In genomic region chr7:105493196-105493927, GRCh38 we compare ENCODE assay signal across 20 cellular contexts. TPM values are rescaled to one million over a fixed set of nuclear protein-coding genes. Genes with fewer than 3 reads are reported as not detected.
DNase-seq lines count a peak whose midpoint lies in the region; ATAC-seq and TF ChIP-seq lines count a peak whose summit lies in the region.
"Had no signal": no experiment of that assay in that cellular context is flagged by ENCODE, and none has a peak within 500 bp of the region (broad histone marks: within the 10 kb centered on the region; RNA-seq: fewer than 3 reads in every experiment).

No MANE protein-coding gene starts in this region.

- no peaks in the 10 kb centered on the region for H3K9me2 ChIP-seq in GM23248 (ENCODE audit: insufficient read depth)

- H3K27me3 ChIP-seq in GM23248 (replicated peaks; ENCODE audit: insufficient read depth) (no peaks in the 10 kb centered on the region), esophagus muscularis mucosa (no peaks in the 10 kb centered on the region)
- H3K27me3 ChIP-seq: heart right ventricle had no signal

- H2AFZ ChIP-seq in GM23248 = no peak overlapping the region

- H3K27ac Mint-ChIP-seq in WTC11 (peak overlapping the region; percentile 50), progenitor cell of endocrine pancreas (peak overlapping the region; percentile 51)
- H3K27ac Mint-ChIP-seq: activated naive CD4-positive, alpha-beta T cell treated with anti-CD3 and anti-CD28 coated beads, Interleukin-2, amount 50 U/mL, for 72 hours; CD4-positive, alpha-beta T cell; stimulated activated naive B cell treated with anti-CD40 and anti-IgM and Interleukin-4, amounts not matched to agents 10 μg/mL and 1 μg/mL and 100 μg/mL, for 72 hours had no signal

- H3K27ac ChIP-seq in GM23248 (peak overlapping the region; percentile 62; the same call in 1 of the 2 replicates), esophagus muscularis mucosa (replicated peaks in 1 of 4) (peak overlapping the region; percentile 59 to 73 (median 70))
- H3K27ac ChIP-seq: heart right ventricle, psoas muscle had no signal

- intact Hi-C loops in esophagus muscularis mucosa (cut with DNase I) = no loop called here

- no peak for ATAC-seq in WTC11
- ATAC-seq: activated naive CD4-positive, alpha-beta T cell treated with anti-CD3 and anti-CD28 coated beads, Interleukin-2, amount 50 U/mL, for 72 hours; effector memory CD8-positive, alpha-beta T cell; heart right ventricle; left lobe of liver; stimulated activated naive B cell treated with anti-CD40 and anti-IgM and Interleukin-4, amounts not matched to agents 10 μg/mL and 1 μg/mL and 100 μg/mL, for 72 hours had no signal

- peaks cover 25% of the 10 kb centered on the region for H3K36me3 Mint-ChIP-seq in WTC11
- peaks cover 11% of the 10 kb centered on the region for H3K36me3 Mint-ChIP-seq in progenitor cell of endocrine pancreas (ENCODE audit: insufficient read depth)
- H3K36me3 Mint-ChIP-seq: activated naive CD4-positive, alpha-beta T cell treated with anti-CD3 and anti-CD28 coated beads, Interleukin-2, amount 50 U/mL, for 72 hours had no signal

- H3K79me2 ChIP-seq in GM23248 (ENCODE audit: insufficient read depth) = no peaks in the 10 kb centered on the region

- peak overlapping the region; percentile 5 for H3K4me2 ChIP-seq in GM23248 (ENCODE audit: unreplicated experiment)
- H3K4me2 ChIP-seq: smooth muscle cell had no signal

- H3K9me3 Mint-ChIP-seq in WTC11 (no peaks in the 10 kb centered on the region), progenitor cell of endocrine pancreas (ENCODE audit: low read depth) (no peaks in the 10 kb centered on the region)
- H3K9me3 Mint-ChIP-seq: activated naive CD4-positive, alpha-beta T cell treated with anti-CD3 and anti-CD28 coated beads, Interleukin-2, amount 50 U/mL, for 72 hours; CD4-positive, alpha-beta T cell; effector memory CD8-positive, alpha-beta T cell; neural crest cell; stimulated activated naive B cell treated with anti-CD40 and anti-IgM and Interleukin-4, amounts not matched to agents 10 μg/mL and 1 μg/mL and 100 μg/mL, for 72 hours had no signal

- TF ChIP-seq POLR2A in esophagus muscularis mucosa (IDR thresholded peaks at IDR 0.05; ENCODE audit: low read depth) = no peak

- POLR2A ChIA-PET in WTC11 (lab: Charles Lee) = no interaction called here

- 95 to 98% methylated on average over 7 of the region's 7 CpGs for WGBS in GM23248 (ENCODE audit: low coverage in 1 of 2, low lambda C conversion rate in 2 of 2, missing lambda C conversion rate in 2 of 2), 2 experiments
- 43% methylated on average over 7 of the region's 7 CpGs for WGBS in esophagus muscularis mucosa

- H3F3A ChIP-seq in GM23248 (ENCODE audit: insufficient read depth) = peaks cover 42% of the 10 kb centered on the region

- H4K20me1 ChIP-seq in GM23248 (ENCODE audit: insufficient read depth) = no peaks in the 10 kb centered on the region

- H3K36me3 ChIP-seq in GM23248 (ENCODE audit: low read depth) = no peaks in the 10 kb centered on the region
- H3K36me3 ChIP-seq in esophagus muscularis mucosa = peaks cover 0 to 3% (median 0%) of the 10 kb centered on the region in 4 donors

- H3K4me1 Mint-ChIP-seq in WTC11 (no peaks in the 10 kb centered on the region), progenitor cell of endocrine pancreas (ENCODE audit: low read depth) (peaks cover 46% of the 10 kb centered on the region)
- H3K4me1 Mint-ChIP-seq: neural crest cell; stimulated activated naive B cell treated with anti-CD40 and anti-IgM and Interleukin-4, amounts not matched to agents 10 μg/mL and 1 μg/mL and 100 μg/mL, for 72 hours had no signal

- TF ChIP-seq CTCF in WTC11 (IDR thresholded peaks at IDR 0.05) = no peak
- no peak for TF ChIP-seq CTCF in esophagus muscularis mucosa (IDR thresholded peaks at IDR 0.05)
- TF ChIP-seq CTCF in progenitor cell of endocrine pancreas (IDR thresholded peaks at IDR 0.05; ENCODE audit: unreplicated experiment) = no peak

- DNase-seq in GM23248 = peak; percentile 7
- DNase-seq in WTC11 (ENCODE audit: low spot score) = no peak
- DNase-seq in esophagus muscularis mucosa (ENCODE audit: extremely low spot score) = no peak
- no peak for DNase-seq in progenitor cell of endocrine pancreas (ENCODE audit: low spot score, unreplicated experiment)
- DNase-seq in stimulated activated CD4-positive, alpha-beta T cell treated with anti-CD3 and anti-CD28 coated beads, Interleukin-1b, Interleukin-23, amount 100 ng/mL, for 48 hours = no peak
- DNase-seq in SIG-M5 (lab: John Stamatoyannopoulos, UW) = no peak
- DNase-seq in NCI-H1930 (lab: John Stamatoyannopoulos, UW) = no peak
- no peak for DNase-seq in AG20443 (ENCODE audit: low spot score)
- DNase-seq: CD4-positive, alpha-beta T cell; DMS 273 treated with DMSO at 0.1 percent for 48 hours; effector memory CD8-positive, alpha-beta T cell; heart right ventricle; NCI-H187; psoas muscle; stimulated activated CD4-positive, alpha-beta T cell treated with anti-CD3 and anti-CD28 coated beads, Interleukin-2, amount 100 ng/mL, for 48 hours; stimulated activated naive B cell treated with anti-CD40 and anti-IgM and Interleukin-4, amounts not matched to agents 10 μg/mL and 1 μg/mL and 100 μg/mL, for 72 hours had no signal

- in situ Hi-C loops in GM23248 (cut with MboI) = no loop called here

- H3K4me3 ChIP-seq in GM23248 = no peak overlapping the region
- H3K4me3 ChIP-seq in esophagus muscularis mucosa = peak overlapping the region; percentile 2 to 34 (median 22)
- H3K4me3 ChIP-seq: heart right ventricle, psoas muscle, smooth muscle cell had no signal

- H3K4me3 Mint-ChIP-seq in WTC11 (no peak overlapping the region), progenitor cell of endocrine pancreas (ENCODE audit: low read depth) (no peak overlapping the region)
- H3K4me3 Mint-ChIP-seq: CD4-positive, alpha-beta T cell; effector memory CD8-positive, alpha-beta T cell; neural crest cell; stimulated activated naive B cell treated with anti-CD40 and anti-IgM and Interleukin-4, amounts not matched to agents 10 μg/mL and 1 μg/mL and 100 μg/mL, for 72 hours had no signal

- CTCF ChIA-PET in WTC11 (lab: Charles Lee) = no interaction called here

- TF ChIP-seq EP300 in esophagus muscularis mucosa (IDR thresholded peaks at IDR 0.05) = no peak

- H3K9ac ChIP-seq in GM23248 = 0 out of 2 replicates have a peak overlapping the region, but pooled peaks have one; percentile 2

- H3K27me3 Mint-ChIP-seq in WTC11 (ENCODE audit: low read depth) (no peaks in the 10 kb centered on the region), progenitor cell of endocrine pancreas (no peaks in the 10 kb centered on the region)
- H3K27me3 Mint-ChIP-seq: CD4-positive, alpha-beta T cell; effector memory CD8-positive, alpha-beta T cell; stimulated activated naive B cell treated with anti-CD40 and anti-IgM and Interleukin-4, amounts not matched to agents 10 μg/mL and 1 μg/mL and 100 μg/mL, for 72 hours had no signal

- H3K9me3 ChIP-seq in GM23248 (ENCODE audit: low read depth) (no peaks in the 10 kb centered on the region), esophagus muscularis mucosa (no peaks in the 10 kb centered on the region)
- H3K9me3 ChIP-seq: heart right ventricle, psoas muscle had no signal

- H3K4me1 ChIP-seq in GM23248 (ENCODE audit: insufficient read depth) (peaks cover 39% of the 10 kb centered on the region), esophagus muscularis mucosa (peaks cover 0 to 20% (median 15%) of the 10 kb centered on the region in 4 donors)
- H3K4me1 ChIP-seq: psoas muscle had no signal

TF ChIP-seq in WTC11, 78 proteins besides CTCF, POLR2A, EP300 and RAD21 (continues in another document):
- no peak for TF ChIP-seq ESRRA (CRISPR knock-in tag; IDR thresholded peaks at IDR 0.05; ENCODE audit: borderline replicate concordance)
- TF ChIP-seq MYBL2 (CRISPR knock-in tag; IDR thresholded peaks at IDR 0.05) = no peak
- no peak for TF ChIP-seq JAZF1 (CRISPR knock-in tag; IDR thresholded peaks at IDR 0.05)
- TF ChIP-seq E2F4 (CRISPR knock-in tag; IDR thresholded peaks at IDR 0.05; ENCODE audit: borderline replicate concordance, low read depth) = no peak
- no peak for TF ChIP-seq ZBTB21 (CRISPR knock-in tag; IDR thresholded peaks at IDR 0.05; ENCODE audit: borderline replicate concordance)
- no peak for TF ChIP-seq ZNF416 (CRISPR knock-in tag; IDR thresholded peaks at IDR 0.05)
- no peak for TF ChIP-seq USF2 (CRISPR knock-in tag; IDR thresholded peaks at IDR 0.05)
- TF ChIP-seq SMAD3 (CRISPR knock-in tag; IDR thresholded peaks at IDR 0.05; ENCODE audit: borderline replicate concordance) = no peak

RNA-seq across cellular contexts. Expression of gene PUS7, which starts 28.7 kb away (rescaled TPM):
- total RNA-seq in GM23248 (2014; rRNA removed; shearing (Covaris generic)) = 20.1 and 39.3 TPM in 2 replicates
- polyA plus RNA-seq in GM23248 (2016; fragmentation: Nextera tagmentation; extraction: Ambion mirVana) = 13.6 and 16.0 TPM in 2 replicates
- total RNA-seq in WTC11 (2021) (42.6 to 47.2 TPM (median 45.0 TPM) in 3 replicates), esophagus muscularis mucosa (10 to 100 TPM in 3 of 4 donors, 1 to 10 TPM in 1; 7.1 to 22.9 (median 12.7) TPM), progenitor cell of endocrine pancreas (43.3 and 44.3 TPM in 2 replicates)

RNA-seq across cellular contexts. Expression of gene RINT1, which starts 38.6 kb away (rescaled TPM):
- total RNA-seq in GM23248 (2014; rRNA removed; shearing (Covaris generic)) = 12.6 and 16.2 TPM in 2 replicates
- polyA plus RNA-seq in GM23248 (2016; fragmentation: Nextera tagmentation; extraction: Ambion mirVana) = 24.1 and 24.7 TPM in 2 replicates
- 20.3 to 26.6 TPM (median 23.1 TPM) in 3 replicates for total RNA-seq in WTC11 (2021)
- 10 to 100 TPM in 2 of 4 donors, 1 to 10 TPM in 2; 9.1 to 11.5 (median 9.8) TPM for total RNA-seq in esophagus muscularis mucosa
- 22.5 and 26.0 TPM in 2 replicates for total RNA-seq in progenitor cell of endocrine pancreas
